ENCODE assay signal across 8 cellular contexts in the genomic region with DNA sequence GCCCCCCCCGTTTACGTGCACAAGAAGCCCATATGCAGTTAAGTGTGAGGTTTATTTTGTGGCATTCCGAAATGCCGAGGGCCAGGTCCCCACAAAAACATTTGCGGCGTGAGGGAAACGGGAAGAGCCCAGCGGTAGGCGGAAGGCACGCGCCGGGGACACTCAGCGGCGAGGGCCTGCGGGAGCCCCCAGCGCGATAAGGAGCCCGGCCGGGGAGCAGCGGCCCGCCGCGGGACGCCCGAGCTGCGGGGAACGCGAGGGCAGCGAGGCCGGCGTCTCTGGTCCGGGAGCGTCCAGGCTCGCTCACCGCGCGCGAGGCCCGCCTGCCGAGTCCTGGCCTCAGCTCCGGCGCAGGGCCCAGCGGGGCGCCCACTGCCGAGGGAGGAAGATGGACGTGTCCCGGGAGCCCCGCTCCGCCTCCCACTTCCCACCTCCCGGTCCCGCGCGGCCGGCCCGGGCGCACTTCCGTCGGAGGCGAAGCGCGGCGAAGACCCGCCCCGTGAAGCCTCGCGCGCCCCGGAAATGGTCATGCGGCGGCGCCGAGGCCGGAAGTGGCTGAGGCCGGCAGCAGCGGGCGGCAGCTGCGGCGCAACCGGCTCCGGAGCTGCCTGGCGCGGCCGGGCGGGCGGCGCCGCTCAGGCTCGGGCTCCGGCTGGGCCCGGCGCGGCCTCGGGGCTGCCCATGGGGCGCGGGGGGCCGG. TPM values are rescaled to one million over a fixed set of nuclear protein-coding genes. Genes with fewer than 3 reads are reported as not detected.
DNase-seq lines count a peak whose midpoint lies in the region; ATAC-seq, FAIRE-seq and TF ChIP-seq lines count a peak whose summit lies in the region.

A gene with protein sequence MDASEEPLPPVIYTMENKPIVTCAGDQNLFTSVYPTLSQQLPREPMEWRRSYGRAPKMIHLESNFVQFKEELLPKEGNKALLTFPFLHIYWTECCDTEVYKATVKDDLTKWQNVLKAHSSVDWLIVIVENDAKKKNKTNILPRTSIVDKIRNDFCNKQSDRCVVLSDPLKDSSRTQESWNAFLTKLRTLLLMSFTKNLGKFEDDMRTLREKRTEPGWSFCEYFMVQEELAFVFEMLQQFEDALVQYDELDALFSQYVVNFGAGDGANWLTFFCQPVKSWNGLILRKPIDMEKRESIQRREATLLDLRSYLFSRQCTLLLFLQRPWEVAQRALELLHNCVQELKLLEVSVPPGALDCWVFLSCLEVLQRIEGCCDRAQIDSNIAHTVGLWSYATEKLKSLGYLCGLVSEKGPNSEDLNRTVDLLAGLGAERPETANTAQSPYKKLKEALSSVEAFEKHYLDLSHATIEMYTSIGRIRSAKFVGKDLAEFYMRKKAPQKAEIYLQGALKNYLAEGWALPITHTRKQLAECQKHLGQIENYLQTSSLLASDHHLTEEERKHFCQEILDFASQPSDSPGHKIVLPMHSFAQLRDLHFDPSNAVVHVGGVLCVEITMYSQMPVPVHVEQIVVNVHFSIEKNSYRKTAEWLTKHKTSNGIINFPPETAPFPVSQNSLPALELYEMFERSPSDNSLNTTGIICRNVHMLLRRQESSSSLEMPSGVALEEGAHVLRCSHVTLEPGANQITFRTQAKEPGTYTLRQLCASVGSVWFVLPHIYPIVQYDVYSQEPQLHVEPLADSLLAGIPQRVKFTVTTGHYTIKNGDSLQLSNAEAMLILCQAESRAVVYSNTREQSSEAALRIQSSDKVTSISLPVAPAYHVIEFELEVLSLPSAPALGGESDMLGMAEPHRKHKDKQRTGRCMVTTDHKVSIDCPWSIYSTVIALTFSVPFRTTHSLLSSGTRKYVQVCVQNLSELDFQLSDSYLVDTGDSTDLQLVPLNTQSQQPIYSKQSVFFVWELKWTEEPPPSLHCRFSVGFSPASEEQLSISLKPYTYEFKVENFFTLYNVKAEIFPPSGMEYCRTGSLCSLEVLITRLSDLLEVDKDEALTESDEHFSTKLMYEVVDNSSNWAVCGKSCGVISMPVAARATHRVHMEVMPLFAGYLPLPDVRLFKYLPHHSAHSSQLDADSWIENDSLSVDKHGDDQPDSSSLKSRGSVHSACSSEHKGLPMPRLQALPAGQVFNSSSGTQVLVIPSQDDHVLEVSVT (plus strand): TSS at position 536 of the 700 bp plus-strand sequence. CDS start 185 bp downstream, outside the sequence.

- no peaks in the 10 kb centered on the region for H3K27me3 ChIP-seq in H1 (replicated peaks in 1 of 4; ENCODE audit: control insufficient read depth in 3 of 4, extremely low read depth in 1 of 4, insufficient read depth in 3 of 4, low read length in 3 of 4)
- H3K27me3 ChIP-seq in mesendoderm (ENCODE audit: insufficient read depth, low read length, poor library complexity), result no peaks in the 10 kb centered on the region

- H3K79me1 ChIP-seq in H1 (ENCODE audit: low read depth, low read length) (peaks cover 4% of the 10 kb centered on the region), mesendoderm (ENCODE audit: low read length) (peaks cover 6% of the 10 kb centered on the region)

- no peak within 1 kb of the TSS for H4K91ac ChIP-seq in H1 (replicated peaks; ENCODE audit: insufficient read length, low read length)

- H3K18ac ChIP-seq in H1 (ENCODE audit: extremely low read depth, low read length) (peak within 1 kb of the TSS; percentile 32; the same call in 1 of the 2 replicates), mesendoderm (ENCODE audit: low read length) (peak within 1 kb of the TSS; percentile 99)

- no peak for TF ChIP-seq RAD21 in H1 (IDR thresholded peaks at IDR 0.05 in 1 of 2, conservative IDR thresholded peaks at IDR 0.05 in 1 of 2; ENCODE audit: low read depth in 2 of 2, low read length in 2 of 2)

- H3K9me3 ChIP-seq in H1 (ENCODE audit: insufficient read depth in 2 of 2, low read depth in 1 of 2, low read length in 1 of 2), result no peaks in the 10 kb centered on the region

- DNase-seq in CD1c-positive myeloid dendritic cell (ENCODE audit: extremely low spot score) (peak; percentile 95), NOMO-1 treated with DMSO at 0.1 percent for 48 hours (lab: John Stamatoyannopoulos, UW; ENCODE audit: unreplicated experiment) (peak; percentile 62), H1 (ENCODE audit: low read depth in 1 of 2, low spot score in 2 of 2) (peak in 1 of 2 experiments; percentile 85), mesendoderm (peak; percentile 85)
- peak; percentile 58 to 72 (median 64) for DNase-seq in activated CD8-positive, alpha-beta memory T cell treated with anti-CD3 and anti-CD28 coated beads for 48 hours (ENCODE audit: low read depth in 2 of 3, low spot score in 2 of 3)
- DNase-seq in stimulated activated CD8-positive, alpha-beta memory T cell treated with anti-CD3 and anti-CD28 coated beads, Interleukin-12 subunit alpha, Interleukin-12 subunit beta, amount 100 ng/mL, for 24 hours (ENCODE audit: extremely low read depth), result peak; percentile 55

- H3K9ac ChIP-seq in H1 (replicated peaks in 1 of 4; ENCODE audit: extremely low read depth in 1 of 4, low read depth in 3 of 4, low read length in 3 of 4) (peak within 1 kb of the TSS; percentile 83 to 98 (median 86)), mesendoderm (ENCODE audit: low read length) (peak within 1 kb of the TSS; percentile 92)

- ATAC-seq in GM19351 (IDR thresholded peaks at IDR 0.05; ENCODE audit: unreplicated experiment), result peak; percentile 61
- ATAC-seq in HG03558 (IDR thresholded peaks at IDR 0.05; ENCODE audit: extremely low read depth, unreplicated experiment), result peak; percentile 23

- H3K4me2 ChIP-seq in H1 (ENCODE audit: insufficient read depth in 1 of 2, low read depth in 2 of 2, low read length in 2 of 2) (peak within 1 kb of the TSS; percentile 73 to 90), mesendoderm (ENCODE audit: low read length) (peak within 1 kb of the TSS; percentile 87)

- peaks cover 3% of the 10 kb centered on the region; the same call in 1 of the 2 replicates for H3K23me2 ChIP-seq in H1 (ENCODE audit: low read depth, low read length)

- peak within 1 kb of the TSS; percentile 90 for H3K56ac ChIP-seq in H1 (replicated peaks; ENCODE audit: insufficient read length, low read depth, low read length)
- H3K56ac ChIP-seq in mesendoderm (ENCODE audit: low read length), result peak within 1 kb of the TSS; percentile 96

- H2BK120ac ChIP-seq in H1 (replicated peaks; ENCODE audit: low read depth, low read length), result no peak within 1 kb of the TSS
- H2BK120ac ChIP-seq in mesendoderm (ENCODE audit: low read depth, low read length), result peak within 1 kb of the TSS; percentile 50

- WGBS in H1 (ENCODE audit: extremely low coverage in 1 of 2, insufficient coverage in 1 of 2, insufficient read length in 1 of 2, insufficient replicate concordance in 2 of 2, low coverage in 1 of 2, low lambda C conversion rate in 2 of 2, missing lambda C conversion rate in 1 of 2), 2 experiments, result 1% methylated on average over 66 of the region's 96 CpGs; no CpG with 5 or more reads in 1 of the 2 experiments
- WGBS in mesendoderm (ENCODE audit: extremely low coverage, insufficient coverage, low lambda C conversion rate), result no CpG with 5 or more reads among the region's 96 CpGs

- H4K8ac ChIP-seq in H1 (ENCODE audit: extremely low read depth, insufficient read depth, low read length) (peak within 1 kb of the TSS; percentile 97), mesendoderm (ENCODE audit: low read depth, low read length) (peak within 1 kb of the TSS; percentile 97)

- no peak for FAIRE-seq in H1 (lab: Jason Lieb, UNC)

- H3K27ac ChIP-seq in H1 (ENCODE audit: low read depth, low read length), result peak within 1 kb of the TSS; percentile 80
- H3K27ac ChIP-seq in mesendoderm (ENCODE audit: low read depth, low read length), result peak within 1 kb of the TSS; percentile 95

- H2BK15ac ChIP-seq in H1 (ENCODE audit: low read length) (no peak within 1 kb of the TSS), mesendoderm (replicated peaks; ENCODE audit: low read depth) (no peak within 1 kb of the TSS)

- TF ChIP-seq POLR2A in H1 (IDR thresholded peaks at IDR 0.05; ENCODE audit: control extremely low read depth in 1 of 2, low read depth in 2 of 2, low read length in 2 of 2), result peak; percentile 82 to 88

- TF ChIP-seq CTCF in H1 (IDR thresholded peaks at IDR 0.05; ENCODE audit: control extremely low read depth in 1 of 3, insufficient read depth in 1 of 3, low read depth in 1 of 3, low read length in 3 of 3), result peak in 1 of 3 experiments; percentile 8; a peak in 1 of 4 replicates

- POLR2A ChIA-PET in H1 (lab: Charles Lee; ENCODE audit: partially characterized antibody), result interaction anchor here (0.9 to 1.6 kb wide), 4 partner anchors 9 to 25 kb away, joined by 4 to 6 read pairs (median 4); no protein-coding TSS in a partner anchor

- no peak within 1 kb of the TSS for H2AFZ ChIP-seq in H1 (ENCODE audit: low read length)

- peak within 1 kb of the TSS; percentile 8; the same call in 1 of the 2 replicates for H2BK5ac ChIP-seq in H1 (ENCODE audit: low read depth, low read length)
- peak within 1 kb of the TSS; percentile 49 for H2BK5ac ChIP-seq in mesendoderm (ENCODE audit: low read length)

- no peak within 1 kb of the TSS for H3K4ac ChIP-seq in H1 (replicated peaks; ENCODE audit: insufficient read length, low read depth, low read length)
- H3K4ac ChIP-seq in mesendoderm (ENCODE audit: low read depth, low read length), result peak within 1 kb of the TSS; percentile 95

- CTCF ChIA-PET in H1 (lab: Charles Lee; ENCODE audit: partially characterized antibody), result no interaction called here

- H2AK5ac ChIP-seq in H1 (ENCODE audit: low read depth, low read length), result no peak within 1 kb of the TSS
- no peak within 1 kb of the TSS for H2AK5ac ChIP-seq in mesendoderm (ENCODE audit: low read length)

- TF ChIP-seq EP300 in H1 (IDR thresholded peaks at IDR 0.05; ENCODE audit: borderline replicate concordance in 1 of 2, low read depth in 2 of 2, low read length in 2 of 2), result no peak

- H3K36me3 ChIP-seq in H1 (ENCODE audit: control insufficient read depth in 2 of 4, insufficient read depth in 4 of 4, low read length in 3 of 4) (no peaks in the 10 kb centered on the region), mesendoderm (ENCODE audit: control insufficient read depth, insufficient read depth, low read length) (no peaks in the 10 kb centered on the region)

- H4K5ac ChIP-seq in H1 (ENCODE audit: insufficient read length, low read depth, low read length), result peak within 1 kb of the TSS; percentile 62
- no peak within 1 kb of the TSS for H4K5ac ChIP-seq in mesendoderm (ENCODE audit: low read length)

- H3K23ac ChIP-seq in H1 (ENCODE audit: insufficient read length) (no peak within 1 kb of the TSS), mesendoderm (ENCODE audit: low read length) (no peak within 1 kb of the TSS)

- peaks cover 7 to 9% of the 10 kb centered on the region in 2 experiments for H4K20me1 ChIP-seq in H1 (replicated peaks in 1 of 2; ENCODE audit: control insufficient read depth in 1 of 2, insufficient read depth in 2 of 2, low read length in 2 of 2)

- H3K14ac ChIP-seq in H1 (ENCODE audit: insufficient read length), result no peak within 1 kb of the TSS

- H3K4me1 ChIP-seq in H1 (replicated peaks in 1 of 4; ENCODE audit: control insufficient read depth in 3 of 4, insufficient read depth in 4 of 4, low read length in 3 of 4) (peaks cover 4 to 12% (median 8%) of the 10 kb centered on the region in 4 experiments; a peak in 5 of 7 replicates), mesendoderm (ENCODE audit: control insufficient read depth, low read depth, low read length) (peaks cover 7% of the 10 kb centered on the region)

- H3K79me2 ChIP-seq in H1 (ENCODE audit: control insufficient read depth in 1 of 2, insufficient read depth in 2 of 2, low read length in 2 of 2), result peaks cover 25 to 39% of the 10 kb centered on the region in 2 experiments
- peaks cover 35% of the 10 kb centered on the region for H3K79me2 ChIP-seq in mesendoderm (ENCODE audit: control insufficient read depth, insufficient read depth, low read length)

- no peak within 1 kb of the TSS for H2BK12ac ChIP-seq in H1 (ENCODE audit: low read depth, low read length)

- no peak within 1 kb of the TSS for H2BK20ac ChIP-seq in H1 (ENCODE audit: low read length)

- H3K4me3 ChIP-seq in H1 (ENCODE audit: extremely low read depth in 1 of 4, insufficient read depth in 2 of 4, low read depth in 3 of 4, low read length in 4 of 4) (peak within 1 kb of the TSS; percentile 76 to 92 (median 85)), mesendoderm (ENCODE audit: low read length) (peak within 1 kb of the TSS; percentile 85)

RNA-seq across cellular contexts. Expression of the gene that starts here (rescaled TPM):
- 29.8 and 31.0 TPM in 2 replicates for total RNA-seq in H1 (2021; fragmentation: NEBNext Ultra II Directional; extraction: Animal tissue kit (Norgen Biotek cat#: 25700))
- polyA plus RNA-seq in H1 (2011; rRNA removed), result 18.5 and 22.7 TPM in 2 replicates
- polyA plus RNA-seq in H1 (2011; cell fraction: cytosol; rRNA removed), result 18.0 TPM
- polyA plus RNA-seq in H1 (2011; cell fraction: nucleus; rRNA removed), result 51.7 TPM
- 16.4 to 22.2 TPM (median 19.2 TPM) in 4 replicates for polyA plus RNA-seq in H1 (2012, experiment 1 of 2)
- 4.7 TPM for polyA plus RNA-seq in H1 (2012, experiment 2 of 2)
- polyA plus RNA-seq in H1 (2013, experiment 1 of 2), result 14.6 TPM
- 15.8 TPM for polyA plus RNA-seq in H1 (2013, experiment 2 of 2)
- 35.8 and 36.3 TPM in 2 replicates for polyA minus RNA-seq in H1 (2011; rRNA and poly(A)+ RNA removed)
- 17.6 TPM for polyA minus RNA-seq in H1 (2011; cell fraction: cytosol; rRNA and poly(A)+ RNA removed)
- polyA minus RNA-seq in H1 (2011; cell fraction: nucleus; rRNA and poly(A)+ RNA removed), result 42.6 TPM
- 21.4 TPM for polyA plus RNA-seq in mesendoderm (2013, experiment 1 of 2)
- 19.9 TPM for polyA plus RNA-seq in mesendoderm (2013, experiment 2 of 2)
